In the genomic region with DNA sequence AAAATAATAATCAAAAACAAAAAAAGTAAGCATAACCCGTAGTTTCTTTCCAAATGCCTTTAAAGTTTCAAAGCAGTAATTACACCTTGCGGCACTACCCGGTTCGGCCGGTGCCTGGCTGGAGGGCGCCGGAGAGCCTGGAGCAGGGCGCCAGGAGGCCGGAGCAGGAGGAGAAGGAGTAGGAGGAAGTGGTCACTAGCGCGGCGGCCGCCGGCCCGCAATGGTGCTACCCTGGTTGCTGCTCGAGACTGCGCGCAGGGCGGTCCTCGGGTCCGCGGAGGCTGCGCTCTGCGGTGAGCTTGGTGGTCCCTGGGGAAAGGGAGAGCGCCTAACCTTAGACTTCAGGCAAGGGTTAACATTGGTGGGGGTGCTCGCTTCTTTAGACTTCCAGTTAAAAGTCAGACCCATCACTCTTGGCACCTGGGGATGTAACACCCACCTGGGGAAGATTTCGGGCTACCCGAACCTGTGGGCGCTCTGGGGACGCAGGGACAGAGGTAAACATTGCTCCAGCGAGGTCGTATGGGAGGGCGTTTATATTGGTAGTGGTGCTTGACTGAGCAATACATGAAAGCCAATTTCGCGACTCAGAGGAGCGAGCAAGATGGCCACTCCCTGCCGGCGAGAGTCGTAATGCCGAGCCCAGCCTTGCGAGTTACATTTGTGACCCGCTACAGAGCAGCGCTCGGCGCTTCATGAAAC, we compare ENCODE assay signal across 1 cellular context.
TF ChIP-seq lines count a peak whose summit lies in the region.

No MANE protein-coding gene starts in this region.

TF ChIP-seq in WTC11, 78 proteins besides CTCF, POLR2A, EP300 and RAD21 (continued from another document):
- TF ChIP-seq ATF6 (CRISPR knock-in tag; IDR thresholded peaks at IDR 0.05) (no peak), ZNF232 (CRISPR knock-in tag; IDR thresholded peaks at IDR 0.05) (peak; percentile 81; the same call in 1 of the 2 replicates), E2F1 (CRISPR knock-in tag; IDR thresholded peaks at IDR 0.05) (no peak), KAT7 (CRISPR knock-in tag; IDR thresholded peaks at IDR 0.05; ENCODE audit: borderline replicate concordance) (0 out of 2 replicates have a peak, but pooled peaks have one; percentile 66), TEAD1 (CRISPR knock-in tag; IDR thresholded peaks at IDR 0.05) (0 out of 2 replicates have a peak, but pooled peaks have one; percentile 80), ZNF138 (CRISPR knock-in tag; conservative IDR thresholded peaks at IDR 0.05) (no peak), FOXP1 (CRISPR knock-in tag; IDR thresholded peaks at IDR 0.05; ENCODE audit: borderline replicate concordance) (peak; percentile 71; the same call in 1 of the 2 replicates), ATF1 (CRISPR knock-in tag; IDR thresholded peaks at IDR 0.05) (no peak), ZNF317 (CRISPR knock-in tag; IDR thresholded peaks at IDR 0.05; ENCODE audit: borderline replicate concordance, low read depth) (0 out of 2 replicates have a peak, but pooled peaks have one; percentile 20), SMAD4 (CRISPR knock-in tag; IDR thresholded peaks at IDR 0.05) (no peak), PRRX2 (CRISPR knock-in tag; IDR thresholded peaks at IDR 0.05) (no peak), CREM (CRISPR knock-in tag; IDR thresholded peaks at IDR 0.05) (peak; percentile 53), CREB1 (CRISPR knock-in tag; IDR thresholded peaks at IDR 0.05) (0 out of 2 replicates have a peak, but pooled peaks have one; percentile 29), SMAD3 (CRISPR knock-in tag; IDR thresholded peaks at IDR 0.05; ENCODE audit: borderline replicate concordance) (0 out of 2 replicates have a peak, but pooled peaks have one; percentile 36), GABPB1 (CRISPR knock-in tag; IDR thresholded peaks at IDR 0.05) (0 out of 2 replicates have a peak, but pooled peaks have one; percentile 54)
- TF ChIP-seq, protein P1, sequence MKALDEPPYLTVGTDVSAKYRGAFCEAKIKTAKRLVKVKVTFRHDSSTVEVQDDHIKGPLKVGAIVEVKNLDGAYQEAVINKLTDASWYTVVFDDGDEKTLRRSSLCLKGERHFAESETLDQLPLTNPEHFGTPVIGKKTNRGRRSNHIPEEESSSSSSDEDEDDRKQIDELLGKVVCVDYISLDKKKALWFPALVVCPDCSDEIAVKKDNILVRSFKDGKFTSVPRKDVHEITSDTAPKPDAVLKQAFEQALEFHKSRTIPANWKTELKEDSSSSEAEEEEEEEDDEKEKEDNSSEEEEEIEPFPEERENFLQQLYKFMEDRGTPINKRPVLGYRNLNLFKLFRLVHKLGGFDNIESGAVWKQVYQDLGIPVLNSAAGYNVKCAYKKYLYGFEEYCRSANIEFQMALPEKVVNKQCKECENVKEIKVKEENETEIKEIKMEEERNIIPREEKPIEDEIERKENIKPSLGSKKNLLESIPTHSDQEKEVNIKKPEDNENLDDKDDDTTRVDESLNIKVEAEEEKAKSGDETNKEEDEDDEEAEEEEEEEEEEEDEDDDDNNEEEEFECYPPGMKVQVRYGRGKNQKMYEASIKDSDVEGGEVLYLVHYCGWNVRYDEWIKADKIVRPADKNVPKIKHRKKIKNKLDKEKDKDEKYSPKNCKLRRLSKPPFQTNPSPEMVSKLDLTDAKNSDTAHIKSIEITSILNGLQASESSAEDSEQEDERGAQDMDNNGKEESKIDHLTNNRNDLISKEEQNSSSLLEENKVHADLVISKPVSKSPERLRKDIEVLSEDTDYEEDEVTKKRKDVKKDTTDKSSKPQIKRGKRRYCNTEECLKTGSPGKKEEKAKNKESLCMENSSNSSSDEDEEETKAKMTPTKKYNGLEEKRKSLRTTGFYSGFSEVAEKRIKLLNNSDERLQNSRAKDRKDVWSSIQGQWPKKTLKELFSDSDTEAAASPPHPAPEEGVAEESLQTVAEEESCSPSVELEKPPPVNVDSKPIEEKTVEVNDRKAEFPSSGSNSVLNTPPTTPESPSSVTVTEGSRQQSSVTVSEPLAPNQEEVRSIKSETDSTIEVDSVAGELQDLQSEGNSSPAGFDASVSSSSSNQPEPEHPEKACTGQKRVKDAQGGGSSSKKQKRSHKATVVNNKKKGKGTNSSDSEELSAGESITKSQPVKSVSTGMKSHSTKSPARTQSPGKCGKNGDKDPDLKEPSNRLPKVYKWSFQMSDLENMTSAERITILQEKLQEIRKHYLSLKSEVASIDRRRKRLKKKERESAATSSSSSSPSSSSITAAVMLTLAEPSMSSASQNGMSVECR (CRISPR knock-in tag; IDR thresholded peaks at IDR 0.05; ENCODE audit: borderline replicate concordance): 0 out of 2 replicates have a peak, but pooled peaks have one; percentile 42
- TF ChIP-seq, protein P2, sequence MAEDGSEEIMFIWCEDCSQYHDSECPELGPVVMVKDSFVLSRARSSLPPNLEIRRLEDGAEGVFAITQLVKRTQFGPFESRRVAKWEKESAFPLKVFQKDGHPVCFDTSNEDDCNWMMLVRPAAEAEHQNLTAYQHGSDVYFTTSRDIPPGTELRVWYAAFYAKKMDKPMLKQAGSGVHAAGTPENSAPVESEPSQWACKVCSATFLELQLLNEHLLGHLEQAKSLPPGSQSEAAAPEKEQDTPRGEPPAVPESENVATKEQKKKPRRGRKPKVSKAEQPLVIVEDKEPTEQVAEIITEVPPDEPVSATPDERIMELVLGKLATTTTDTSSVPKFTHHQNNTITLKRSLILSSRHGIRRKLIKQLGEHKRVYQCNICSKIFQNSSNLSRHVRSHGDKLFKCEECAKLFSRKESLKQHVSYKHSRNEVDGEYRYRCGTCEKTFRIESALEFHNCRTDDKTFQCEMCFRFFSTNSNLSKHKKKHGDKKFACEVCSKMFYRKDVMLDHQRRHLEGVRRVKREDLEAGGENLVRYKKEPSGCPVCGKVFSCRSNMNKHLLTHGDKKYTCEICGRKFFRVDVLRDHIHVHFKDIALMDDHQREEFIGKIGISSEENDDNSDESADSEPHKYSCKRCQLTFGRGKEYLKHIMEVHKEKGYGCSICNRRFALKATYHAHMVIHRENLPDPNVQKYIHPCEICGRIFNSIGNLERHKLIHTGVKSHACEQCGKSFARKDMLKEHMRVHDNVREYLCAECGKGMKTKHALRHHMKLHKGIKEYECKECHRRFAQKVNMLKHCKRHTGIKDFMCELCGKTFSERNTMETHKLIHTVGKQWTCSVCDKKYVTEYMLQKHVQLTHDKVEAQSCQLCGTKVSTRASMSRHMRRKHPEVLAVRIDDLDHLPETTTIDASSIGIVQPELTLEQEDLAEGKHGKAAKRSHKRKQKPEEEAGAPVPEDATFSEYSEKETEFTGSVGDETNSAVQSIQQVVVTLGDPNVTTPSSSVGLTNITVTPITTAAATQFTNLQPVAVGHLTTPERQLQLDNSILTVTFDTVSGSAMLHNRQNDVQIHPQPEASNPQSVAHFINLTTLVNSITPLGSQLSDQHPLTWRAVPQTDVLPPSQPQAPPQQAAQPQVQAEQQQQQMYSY (CRISPR knock-in tag; IDR thresholded peaks at IDR 0.05): no peak
TF ChIP-seq in WTC11: peak in this region for 20.
